In the genomic region with DNA sequence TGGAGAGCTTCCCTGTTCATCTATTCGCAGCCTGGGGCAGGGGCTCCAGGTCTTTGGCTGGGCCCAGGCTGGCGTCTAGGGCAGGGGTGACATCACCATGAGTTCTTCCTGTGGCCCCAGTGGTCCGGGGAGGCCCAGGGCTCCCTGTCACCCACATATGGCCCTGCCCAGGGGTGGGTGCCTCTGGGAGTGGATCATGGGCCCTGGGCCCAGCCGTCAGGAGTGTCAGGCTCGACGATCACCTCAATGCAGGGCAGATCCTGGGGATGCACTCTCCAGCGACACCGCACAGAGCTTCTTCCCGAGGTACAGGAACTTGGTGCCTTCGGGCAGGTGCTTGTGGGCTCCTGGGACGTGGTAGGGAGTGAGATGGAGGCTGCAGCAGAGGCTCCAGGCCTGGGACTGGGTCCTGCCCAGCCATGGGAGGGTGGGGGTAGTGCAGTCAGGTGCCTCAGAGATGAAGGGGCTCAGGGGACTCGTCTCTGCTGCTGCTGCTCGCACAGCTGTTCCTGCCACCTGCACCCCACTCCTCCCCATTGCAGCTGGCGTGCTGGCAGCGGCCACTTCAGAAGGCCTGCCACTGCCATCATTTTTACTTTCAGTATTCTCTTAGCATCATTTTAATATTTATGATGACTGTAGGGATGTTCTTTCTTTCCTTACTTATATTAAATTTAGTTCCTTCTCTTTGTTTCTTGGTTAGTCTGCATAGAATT, we compare ENCODE assay signal across 17 cellular contexts.
"Had no signal": no experiment of that assay in that cellular context is flagged by ENCODE, and none has a peak within 500 bp of the region (broad histone marks: within the 10 kb centered on the region; RNA-seq: fewer than 3 reads in every experiment).

No MANE protein-coding gene starts in this region.

- H3K36me3 ChIP-seq: brain microvascular endothelial cell, pancreas, sigmoid colon, thyroid gland had no signal

- H3K4me3 Mint-ChIP-seq: activated naive CD4-positive, alpha-beta T cell treated with anti-CD3 and anti-CD28 coated beads, Interleukin-2, amount 10 ng/mL, durations not matched to agents 7 days and 5 days; activated naive CD8-positive, alpha-beta T cell treated with anti-CD3 and anti-CD28 coated beads, Interleukin-2, amount 50 U/mL, for 24 hours; central memory CD8-positive, alpha-beta T cell; neural crest cell; stimulated activated naive B cell treated with anti-CD40 and anti-IgM and Interleukin-4, amounts not matched to agents 10 μg/mL and 1 μg/mL and 100 μg/mL, for 72 hours had no signal

- H3K9me3 ChIP-seq: pancreas, sigmoid colon, thyroid gland had no signal

- H3K27me3 Mint-ChIP-seq: activated naive CD4-positive, alpha-beta T cell treated with anti-CD3 and anti-CD28 coated beads, Interleukin-2, amount 10 ng/mL, durations not matched to agents 7 days and 5 days; activated naive CD8-positive, alpha-beta T cell treated with anti-CD3 and anti-CD28 coated beads, Interleukin-2, amount 50 U/mL, for 24 hours; central memory CD8-positive, alpha-beta T cell; stimulated activated naive B cell treated with anti-CD40 and anti-IgM and Interleukin-4, amounts not matched to agents 10 μg/mL and 1 μg/mL and 100 μg/mL, for 72 hours had no signal

- H3K4me3 ChIP-seq: coronary artery, pancreas, sigmoid colon, thyroid gland had no signal

- ATAC-seq: activated naive CD8-positive, alpha-beta T cell treated with anti-CD3 and anti-CD28 coated beads, Interleukin-2, amount 50 U/mL, for 24 hours; foreskin keratinocyte; pancreas; stimulated activated naive B cell treated with anti-CD40 and anti-IgM and Interleukin-4, amounts not matched to agents 10 μg/mL and 1 μg/mL and 100 μg/mL, for 72 hours had no signal

- H3K27ac Mint-ChIP-seq: activated naive CD4-positive, alpha-beta T cell treated with anti-CD3 and anti-CD28 coated beads, Interleukin-2, amount 10 ng/mL, durations not matched to agents 7 days and 5 days; activated naive CD8-positive, alpha-beta T cell treated with anti-CD3 and anti-CD28 coated beads, Interleukin-2, amount 50 U/mL, for 24 hours; stimulated activated naive B cell treated with anti-CD40 and anti-IgM and Interleukin-4, amounts not matched to agents 10 μg/mL and 1 μg/mL and 100 μg/mL, for 72 hours had no signal

- H3K36me3 Mint-ChIP-seq: activated naive CD4-positive, alpha-beta T cell treated with anti-CD3 and anti-CD28 coated beads, Interleukin-2, amount 10 ng/mL, durations not matched to agents 7 days and 5 days had no signal

- H3K4me1 Mint-ChIP-seq: activated naive CD4-positive, alpha-beta T cell treated with anti-CD3 and anti-CD28 coated beads, Interleukin-2, amount 10 ng/mL, durations not matched to agents 7 days and 5 days; activated naive CD8-positive, alpha-beta T cell treated with anti-CD3 and anti-CD28 coated beads, Interleukin-2, amount 50 U/mL, for 24 hours; central memory CD8-positive, alpha-beta T cell; neural crest cell had no signal

- H3K27me3 ChIP-seq: brain microvascular endothelial cell, foreskin keratinocyte, pancreas, sigmoid colon, thyroid gland had no signal

- H3K4me1 ChIP-seq: foreskin keratinocyte, pancreas, sigmoid colon, thyroid gland had no signal

- H3K9me3 Mint-ChIP-seq: activated naive CD4-positive, alpha-beta T cell treated with anti-CD3 and anti-CD28 coated beads, Interleukin-2, amount 10 ng/mL, durations not matched to agents 7 days and 5 days; central memory CD8-positive, alpha-beta T cell had no signal

- DNase-seq: activated CD4-positive, alpha-beta T cell treated with anti-CD3 and anti-CD28 coated beads, Interleukin-2, amount 50 U/mL, for 48 hours; activated naive CD4-positive, alpha-beta T cell treated with anti-CD3 and anti-CD28 coated beads, Interleukin-2, amount 10 ng/mL, durations not matched to agents 7 days and 5 days; activated naive CD8-positive, alpha-beta T cell treated with anti-CD3 and anti-CD28 coated beads, Interleukin-2, amount 50 U/mL, for 24 hours; anterior cingulate cortex; brain microvascular endothelial cell; foreskin keratinocyte; hippocampal formation; mammary epithelial cell; sigmoid colon; stimulated activated CD4-positive, alpha-beta T cell treated with anti-CD3 and anti-CD28 coated beads, Interleukin-4, amount 100 ng/mL, for 4 hours; stimulated activated naive B cell treated with anti-CD40 and anti-IgM and Interleukin-4, amounts not matched to agents 10 μg/mL and 1 μg/mL and 100 μg/mL, for 72 hours; SW 1271; thyroid gland had no signal

- H3K27ac ChIP-seq: brain microvascular endothelial cell, coronary artery, foreskin keratinocyte, pancreas, sigmoid colon, thyroid gland had no signal
